18 cellular contexts compared by ENCODE assay signal in the genomic region with DNA sequence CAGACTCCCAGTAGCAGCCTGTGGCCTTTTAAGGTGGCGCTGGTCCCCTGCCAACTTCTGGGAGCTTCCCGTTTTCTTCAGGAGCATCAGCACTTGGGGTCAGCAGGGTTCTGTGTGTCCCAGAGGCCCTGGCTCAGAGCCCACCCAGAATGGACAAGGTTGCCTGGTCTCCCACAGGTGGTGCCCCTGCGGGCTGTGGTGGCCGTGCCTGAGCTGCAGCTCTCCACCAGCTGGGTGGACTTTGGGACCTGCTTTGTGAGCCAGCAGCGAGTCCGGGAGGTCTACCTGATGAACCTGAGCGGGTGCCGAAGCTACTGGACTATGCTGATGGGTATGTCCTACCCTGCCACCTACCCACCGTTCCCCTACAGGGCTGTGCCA.
"Had no signal": no experiment of that assay in that cellular context is flagged by ENCODE, and none has a peak within 500 bp of the region (broad histone marks: within the 10 kb centered on the region; RNA-seq: fewer than 3 reads in every experiment).

No MANE protein-coding gene starts in this region.

- DNase-seq: activated CD4-positive, alpha-beta T cell treated with anti-CD3 and anti-CD28 coated beads, Interleukin-2, amount 50 U/mL, for 4 hours; activated gamma-delta T cell treated with Interleukin-2 at 50 U/mL for 16 hours; activated T-cell treated with anti-CD3 and anti-CD28 coated beads, Interleukin-2, amount 50 U/mL, for 72 hours; cerebellar nuclear complex; effector CD8-positive, alpha-beta T cell; foreskin fibroblast; hypothalamus; kidney glomerular epithelial cell; natural killer cell; SK-N-SH; small intestine; stimulated activated CD4-positive, alpha-beta T cell treated with anti-CD3 and anti-CD28 coated beads, Interleukin-4, amount 100 ng/mL, for 4 hours; stimulated activated CD8-positive, alpha-beta memory T cell treated with anti-CD3 and anti-CD28 coated beads, Interleukin-4, amount 100 ng/mL, for 48 hours; stimulated activated naive CD4-positive, alpha-beta T cell treated with Interleukin-2 at 50 U/mL for 16 hours; T-helper 9 cell had no signal

- ATAC-seq: activated T-cell treated with anti-CD3 and anti-CD28 coated beads, Interleukin-2, amount 50 U/mL, for 72 hours; natural killer cell; T-cell had no signal

- H3K9ac ChIP-seq: SK-N-SH had no signal

- H3K9me3 ChIP-seq: SK-N-SH had no signal

- H3K4me3 Mint-ChIP-seq: activated T-cell treated with anti-CD3 and anti-CD28 coated beads, Interleukin-2, amount 50 U/mL, for 72 hours; memory B cell; natural killer cell; T-cell; type B pancreatic cell had no signal

- H3K27me3 Mint-ChIP-seq: memory B cell, T-cell, type B pancreatic cell had no signal

- H3K9me3 Mint-ChIP-seq: activated T-cell treated with anti-CD3 and anti-CD28 coated beads, Interleukin-2, amount 50 U/mL, for 72 hours; memory B cell; natural killer cell; T-cell; type B pancreatic cell had no signal

- H3K27ac Mint-ChIP-seq: activated T-cell treated with anti-CD3 and anti-CD28 coated beads, Interleukin-2, amount 50 U/mL, for 72 hours; T-cell; type B pancreatic cell had no signal
